1 cellular context compared by ENCODE assay signal in genomic region chr11:65503606-65503922, GRCh38.
A peak's percentile ranks its signal among the peaks of the same experiment; 100 is the strongest.
TF ChIP-seq lines count a peak whose summit lies in the region.

No MANE protein-coding gene starts in this region.

TF ChIP-seq in HepG2, 621 proteins besides CTCF, POLR2A, EP300 and RAD21:
- TF ChIP-seq AGO2 (optimal IDR thresholded peaks at IDR 0.05; ENCODE audit: low read depth, low read length), result peak; percentile 16
- TF ChIP-seq KMT2B (CRISPR knock-in tag; IDR thresholded peaks at IDR 0.05), result no peak
- peak; percentile 45 for TF ChIP-seq SRSF4 (IDR thresholded peaks at IDR 0.05; ENCODE audit: low read depth, low read length, poor library complexity, severe bottlenecking)
- TF ChIP-seq RBFOX2 (IDR thresholded peaks at IDR 0.05; ENCODE audit: low read depth, low read length), result peak; percentile 20; the same call in 1 of the 2 replicates
